8 cellular contexts compared by ENCODE assay signal in genomic region chr1:109240158-109241152, GRCh38. TPM values are rescaled to one million over a fixed set of nuclear protein-coding genes. Genes with fewer than 3 reads are reported as not detected.
A peak's percentile ranks its signal among the peaks of the same experiment; 100 is the strongest.
DNase-seq lines count a peak whose midpoint lies in the region; ATAC-seq and TF ChIP-seq lines count a peak whose summit lies in the region.

No MANE protein-coding gene starts in this region.

- no peak overlapping the region for H2AFZ ChIP-seq in DND-41 (ENCODE audit: low read depth, low read length)

- H3K4me1 ChIP-seq in DND-41 (ENCODE audit: insufficient read depth, low read length) (no peaks in the 10 kb centered on the region), left lung (peaks cover 17 to 19% of the 10 kb centered on the region in 2 donors), tibial nerve (peaks cover 0 to 26% (median 8%) of the 10 kb centered on the region in 4 donors)

- TF ChIP-seq POLR2A in tibial nerve (IDR thresholded peaks at IDR 0.05), result no peak

- H3K27ac ChIP-seq in DND-41 (ENCODE audit: low read length) (no peak overlapping the region), caudate nucleus (ENCODE audit: low read depth, low read length) (peak overlapping the region; percentile 64), left lung (no peak overlapping the region), tibial nerve (peak overlapping the region in 2 of 4 donors; percentile 68 to 80)

- H3K27me3 ChIP-seq in DND-41 (ENCODE audit: insufficient read depth, low read length, poor library complexity), result no peaks in the 10 kb centered on the region
- H3K27me3 ChIP-seq in left lung, result peaks cover 0 to 38% of the 10 kb centered on the region in 2 donors
- H3K27me3 ChIP-seq in tibial nerve, result no peaks in the 10 kb centered on the region

- peaks cover 44% of the 10 kb centered on the region for H3K36me3 ChIP-seq in DND-41 (ENCODE audit: insufficient read depth, low read length)
- H3K36me3 ChIP-seq in left lung, result peaks cover 10 to 44% of the 10 kb centered on the region in 2 donors
- H3K36me3 ChIP-seq in tibial nerve, result peaks cover 5 to 43% (median 13%) of the 10 kb centered on the region in 3 donors

- H3K4me2 ChIP-seq in DND-41 (ENCODE audit: insufficient read depth, low read length), result no peak overlapping the region

- WGBS in tibial nerve, 2 donors, result 23 to 27% methylated on average over 25 to 26 of the region's 26 CpGs

- no peaks in the 10 kb centered on the region for H3K79me2 ChIP-seq in DND-41 (ENCODE audit: insufficient read depth, low read length)

- ATAC-seq in DND-41 (ENCODE audit: insufficient read depth, low read depth) (peak; percentile 47), left lung (peak; percentile 71), GM21825 (IDR thresholded peaks at IDR 0.05; ENCODE audit: unreplicated experiment) (no peak), HG03039 (IDR thresholded peaks at IDR 0.05; ENCODE audit: unreplicated experiment) (no peak)

- peaks cover 2% of the 10 kb centered on the region; the same call in 1 of the 2 replicates for H4K20me1 ChIP-seq in DND-41 (ENCODE audit: insufficient read depth, low read length)

- intact Hi-C loops in left lung (cut with DNase I), result no loop called here

- H3K4me3 ChIP-seq in DND-41 (ENCODE audit: low read depth in 1 of 2, low read length in 2 of 2) (no peak overlapping the region), left lung (no peak overlapping the region), tibial nerve (no peak overlapping the region)

- no peak overlapping the region for H3K9ac ChIP-seq in DND-41 (ENCODE audit: low read depth, low read length)

- TF ChIP-seq CTCF in DND-41 (IDR thresholded peaks at IDR 0.05; ENCODE audit: borderline replicate concordance, extremely low read depth, low read length, poor library complexity, severe bottlenecking) (no peak), left lung (IDR thresholded peaks at IDR 0.05) (no peak), tibial nerve (IDR thresholded peaks at IDR 0.05) (no peak)

- no peaks in the 10 kb centered on the region for H3K9me3 ChIP-seq in DND-41 (ENCODE audit: insufficient read depth, low read length, severe bottlenecking)
- H3K9me3 ChIP-seq in left lung, result no peaks in the 10 kb centered on the region
- no peaks in the 10 kb centered on the region for H3K9me3 ChIP-seq in tibial nerve

- peak; percentile 49 for DNase-seq in DND-41
- DNase-seq in NCI-H1694 treated with DMSO at 0.1 percent for 48 hours (lab: John Stamatoyannopoulos, UW), result peak; percentile 86
- DNase-seq in caudate nucleus (lab: John Stamatoyannopoulos, UW), result peak in 29 of 61 donors; percentile 29 to 69 (median 53)
- peak in 1 of 2 donors; percentile 82 for DNase-seq in left lung
- peak; percentile 50 to 53 for DNase-seq in tibial nerve (ENCODE audit: low spot score in 2 of 2)
- DNase-seq in NOMO-1 treated with DMSO at 0.1 percent for 48 hours (lab: John Stamatoyannopoulos, UW; ENCODE audit: unreplicated experiment), result no peak

- peak in 1 of 2 donors; percentile 15 for TF ChIP-seq EP300 in tibial nerve (IDR thresholded peaks at IDR 0.05)

RNA-seq across cellular contexts. Expression of gene CELSR2, which starts 8.9 kb away (rescaled TPM):
- total RNA-seq in left lung (1 to 10 TPM; 5.9 to 8.8 TPM), tibial nerve (10 to 100 TPM; 14.0 to 16.7 (median 16.3) TPM)

RNA-seq across cellular contexts. Expression of gene SARS1, which starts 26.7 kb away (rescaled TPM):
- total RNA-seq in left lung, result 100 to 1,000 TPM; 144 to 189 TPM
- 100 to 1,000 TPM; 118 to 150 (median 137) TPM for total RNA-seq in tibial nerve

RNA-seq across cellular contexts. Expression of gene PSRC1, which starts 42.5 kb away (rescaled TPM):
- 1 to 10 TPM; 4.2 to 7.3 TPM for total RNA-seq in left lung
- 10 to 100 TPM; 33.0 to 62.0 (median 47.4) TPM for total RNA-seq in tibial nerve

Comparison
In these comparisons a context has a peak if more than half of its experiments do, and no peak if none do; other contexts are left out.
1. ATAC-seq: peak in DND-41 (single experiment) and left lung (single experiment); none in GM21825 (single experiment) and HG03039 (single experiment).
2. RNA of gene PSRC1, which starts 42.5 kb away (total RNA-seq): 33.0 to 62.0 TPM in tibial nerve; 4.2 to 7.3 TPM in left lung; every median in the first group is over 4 times any median in the second.